ENCODE assay signal across 7 cellular contexts in the genomic region with DNA sequence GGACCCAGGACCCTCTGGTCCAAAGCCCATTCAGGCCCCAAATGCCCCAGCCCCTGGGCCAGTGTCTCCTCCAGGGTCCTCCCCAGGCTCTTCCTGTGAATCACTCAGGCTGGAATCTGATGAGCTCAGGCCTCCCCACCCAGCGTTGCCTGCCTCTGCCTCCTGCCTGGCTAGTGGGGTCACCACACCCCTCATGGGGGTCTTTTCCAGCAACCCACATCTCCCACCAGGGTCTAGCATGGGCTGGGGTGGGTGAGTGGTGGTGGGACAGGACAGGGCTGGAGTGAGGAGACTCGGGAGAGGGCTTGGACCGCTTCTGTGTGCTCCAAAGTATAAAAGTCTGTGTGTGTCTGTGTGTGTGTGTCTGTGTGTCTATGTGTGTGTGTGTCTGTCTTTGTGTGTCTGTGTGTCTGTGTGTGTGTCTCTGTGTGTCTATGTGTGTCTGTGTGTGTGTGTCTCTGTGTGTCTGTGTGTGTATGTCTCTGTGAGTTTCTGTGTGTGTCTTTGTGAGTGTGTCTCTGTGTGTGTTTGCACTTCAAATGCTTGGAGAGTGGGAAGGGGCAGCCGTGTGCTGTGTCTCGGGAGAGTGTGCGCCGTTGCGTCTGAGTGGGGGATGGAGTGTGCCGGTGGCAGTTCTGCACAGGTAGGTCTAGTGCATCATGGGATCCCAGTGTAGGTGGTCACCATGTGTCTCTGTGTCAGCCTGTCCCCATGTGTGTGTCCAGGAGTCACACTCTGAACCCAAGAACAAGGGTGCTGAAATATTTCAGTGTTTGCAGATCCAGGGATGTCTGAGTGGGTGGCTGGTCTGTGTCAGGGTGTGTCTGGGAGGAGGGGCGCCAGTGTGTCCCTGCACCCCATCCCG. TPM values are rescaled to one million over a fixed set of nuclear protein-coding genes. Genes with fewer than 3 reads are reported as not detected.
DNase-seq lines count a peak whose midpoint lies in the region; FAIRE-seq and TF ChIP-seq lines count a peak whose summit lies in the region.
"Had no signal": no experiment of that assay in that cellular context is flagged by ENCODE, and none has a peak within 500 bp of the region (broad histone marks: within the 10 kb centered on the region; RNA-seq: fewer than 3 reads in every experiment).

No MANE protein-coding gene starts in this region.

- peaks cover 2% of the 10 kb centered on the region for H3K36me3 Mint-ChIP-seq in osteocyte (ENCODE audit: unreplicated experiment)

- no peak for FAIRE-seq in small intestine (lab: Jason Lieb, UNC)

- H3K9me3 Mint-ChIP-seq in osteocyte (ENCODE audit: unreplicated experiment), result no peaks in the 10 kb centered on the region

- in situ Hi-C loops in brain microvascular endothelial cell (cut with HindIII; ENCODE audit: low pct_ligation_motif_present, low sequenced_read_pairs), result no loop called here

- H3K4me3 ChIP-seq in brain microvascular endothelial cell (ENCODE audit: low read depth, low read length) (no peak overlapping the region), small intestine (ENCODE audit: low read depth in 1 of 2, low read length in 2 of 2) (no peak overlapping the region)

- H3K36me3 ChIP-seq in brain microvascular endothelial cell (replicated peaks) (no peaks in the 10 kb centered on the region), small intestine (ENCODE audit: control insufficient read depth in 2 of 2, insufficient read depth in 2 of 2, low read length in 2 of 2) (no peaks in the 10 kb centered on the region)

- 74 to 79% (median 78%) methylated on average over 11 of the region's 11 CpGs for WGBS in small intestine, 3 donors

- no peaks in the 10 kb centered on the region for H3K9me3 ChIP-seq in small intestine (ENCODE audit: control insufficient read depth, low read depth)

- H3K27ac Mint-ChIP-seq in osteocyte (ENCODE audit: unreplicated experiment), result peak overlapping the region; percentile 87

- peaks cover 71% of the 10 kb centered on the region for H3K4me1 Mint-ChIP-seq in osteocyte (ENCODE audit: unreplicated experiment)

- H3K27me3 ChIP-seq in brain microvascular endothelial cell (replicated peaks) (no peaks in the 10 kb centered on the region), small intestine (ENCODE audit: control insufficient read depth in 2 of 2, insufficient read depth in 2 of 2, low read length in 2 of 2) (no peaks in the 10 kb centered on the region)

- no peak overlapping the region for H3K4me3 Mint-ChIP-seq in osteocyte (ENCODE audit: unreplicated experiment)

- H3K27ac ChIP-seq in brain microvascular endothelial cell (peak overlapping the region; percentile 78), small intestine (ENCODE audit: low read depth in 1 of 2, low read length in 1 of 2) (peak overlapping the region in 1 of 2 donors; percentile 9)

- TF ChIP-seq CTCF in brain microvascular endothelial cell (IDR thresholded peaks at IDR 0.05; ENCODE audit: low read depth, low read length, missing control alignments), result peak; percentile 23
- no peak for TF ChIP-seq CTCF in osteocyte (IDR thresholded peaks at IDR 0.05)

- H3K27me3 Mint-ChIP-seq in osteocyte (ENCODE audit: unreplicated experiment), result no peaks in the 10 kb centered on the region

- DNase-seq in HS-5 (ENCODE audit: low read depth), result peak; percentile 61
- DNase-seq in brain microvascular endothelial cell, result peak; percentile 75
- DNase-seq in osteocyte (ENCODE audit: extremely low spot score, unreplicated experiment), result no peak
- DNase-seq in small intestine, result no peak
- no peak for DNase-seq in activated CD4-positive, alpha-beta T cell treated with anti-CD3 and anti-CD28 coated beads for 4 hours
- DNase-seq in NCI-H2081 (lab: John Stamatoyannopoulos, UW), result no peak

- no peaks in the 10 kb centered on the region for H3K4me1 ChIP-seq in small intestine (ENCODE audit: control insufficient read depth in 2 of 2, insufficient read depth in 1 of 2, low read depth in 1 of 2, low read length in 1 of 2)

RNA-seq across cellular contexts. Expression of a gene that starts 8.8 kb away (rescaled TPM):
- total RNA-seq in osteocyte, result 21.0 and 23.6 TPM in 2 replicates
- polyA plus RNA-seq in small intestine, result 1 to 10 TPM; 5.8 to 9.6 (median 7.3) TPM

RNA-seq across cellular contexts. Expression of a gene that starts 10.6 kb away (rescaled TPM):
- 68.7 and 70.9 TPM in 2 replicates for total RNA-seq in osteocyte
- polyA plus RNA-seq in small intestine, result 10 to 100 TPM in 1 of 3 donors, 1 to 10 TPM in 1, not detected in 1; 1.6 to 35.7 TPM

RNA-seq across cellular contexts. Expression of a gene that starts 17.5 kb away (rescaled TPM):
- total RNA-seq in osteocyte, result 32.3 and 33.4 TPM in 2 replicates
- 10 to 100 TPM; 72.2 to 77.5 (median 73.2) TPM for polyA plus RNA-seq in small intestine

RNA-seq across cellular contexts. Expression of a gene that starts 20.0 kb away (rescaled TPM):
- 31.0 and 32.7 TPM in 2 replicates for total RNA-seq in osteocyte
- 10 to 100 TPM; 12.2 to 25.0 (median 16.5) TPM for polyA plus RNA-seq in small intestine

RNA-seq across cellular contexts. Expression of a gene that starts 35.7 kb away (rescaled TPM):
- 0.46 and 0.55 TPM in 2 replicates for total RNA-seq in osteocyte
- polyA plus RNA-seq in small intestine, result under 1 TPM in 2 of 3 donors, not detected in 1; 0.54 to 0.91 TPM
- total RNA-seq: T-helper 1 cell treated with Interleukin-12 subunit alpha and Interleukin-12 subunit beta and Interleukin-4 antibody, amounts not matched to agents 30 ng/mL and 1 ng/mL, for 36 hours had no signal

Comparison
In these comparisons a context has a peak if more than half of its experiments do, and no peak if none do; other contexts are left out.
1. DNase-seq: peak in HS-5 (single experiment) and brain microvascular endothelial cell (single experiment); none in osteocyte (single experiment), small intestine (single experiment), activated CD4-positive, alpha-beta T cell treated with anti-CD3 and anti-CD28 coated beads for 4 hours (0 of 2) and NCI-H2081 (0 of 2).